ENCODE assay signal across 1 cellular context in the genomic region with DNA sequence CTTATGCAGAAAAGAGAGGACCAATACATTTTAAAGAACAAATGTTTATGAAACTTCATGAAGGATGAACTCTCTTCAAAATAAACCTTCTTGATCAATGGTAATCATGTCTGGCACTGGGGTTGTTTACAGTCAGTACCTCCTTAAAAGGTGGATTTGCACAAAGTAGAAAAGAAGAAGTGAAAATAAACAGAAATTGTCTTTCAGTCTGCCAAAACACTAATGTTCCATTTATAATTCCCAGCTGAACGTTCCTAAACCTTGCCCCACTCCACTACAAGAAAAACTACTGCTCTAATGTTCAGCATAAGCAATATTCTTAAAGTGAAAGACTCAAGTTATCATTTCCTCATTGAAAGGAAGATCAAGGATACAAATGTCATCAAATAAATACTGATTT.
TF ChIP-seq lines count a peak whose summit lies in the region.

No MANE protein-coding gene starts in this region.

TF ChIP-seq in endothelial cell of umbilical vein, 7 proteins besides CTCF, POLR2A, EP300 and RAD21 (continued from another document):
- TF ChIP-seq EZH2 (IDR thresholded peaks at IDR 0.05; ENCODE audit: borderline replicate concordance, low read depth, low read length, severe bottlenecking) (no peak), POLR2AphosphoS5 (IDR thresholded peaks at IDR 0.05; ENCODE audit: insufficient read depth, low read depth, low read length) (no peak), JUN (IDR thresholded peaks at IDR 0.05; ENCODE audit: borderline replicate concordance, insufficient read depth, insufficient read length, low read depth) (no peak)
